ENCODE assay signal across 8 cellular contexts in the genomic region with DNA sequence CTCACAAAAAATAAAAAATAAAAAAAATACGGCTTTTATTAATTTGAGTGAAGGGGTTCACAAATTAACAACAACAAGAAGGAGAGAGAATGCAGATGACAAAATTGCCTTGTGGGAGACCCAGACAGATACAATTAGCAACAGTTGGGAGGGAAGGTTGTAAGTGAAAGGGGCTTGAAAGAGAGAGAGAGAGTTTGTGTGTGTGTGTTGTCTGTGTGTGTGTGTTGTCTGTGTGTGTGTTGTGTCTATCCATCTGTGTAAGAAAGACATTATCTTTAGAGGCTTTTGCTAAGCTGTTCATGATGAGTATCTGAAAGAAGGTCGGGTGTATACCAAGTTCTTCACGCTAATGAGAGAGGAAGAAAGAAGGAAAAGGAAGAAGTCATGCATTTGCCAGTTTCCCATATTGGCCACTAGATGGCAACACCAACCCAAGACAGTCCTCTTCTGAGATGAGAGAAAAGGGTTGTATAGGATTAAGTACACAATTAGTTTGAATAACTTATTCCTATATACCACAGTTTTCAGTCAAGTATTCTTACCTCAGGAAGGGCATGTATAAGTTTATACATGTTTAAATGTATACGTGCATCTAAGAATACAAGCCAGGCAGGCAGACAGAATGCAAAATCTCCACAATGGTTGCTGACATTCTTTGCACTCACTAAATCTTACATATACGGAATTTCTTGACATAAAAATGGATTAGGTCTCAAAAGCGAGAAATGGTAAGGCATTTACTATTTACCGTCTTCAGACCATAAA.
DNase-seq lines count a peak whose midpoint lies in the region; ATAC-seq and TF ChIP-seq lines count a peak whose summit lies in the region.

No MANE protein-coding gene starts in this region.

- H3K4me3 ChIP-seq in foreskin fibroblast (ENCODE audit: low read depth in 1 of 2, low read length in 2 of 2): peak overlapping the region; percentile 50 to 59

- TF ChIP-seq CTCF in activated CD8-positive, alpha-beta T cell treated with anti-CD3 and anti-CD28 coated beads for 36 hours (IDR thresholded peaks at IDR 0.05): peak; percentile 79
- TF ChIP-seq CTCF in foreskin fibroblast (IDR thresholded peaks at IDR 0.05; ENCODE audit: low read depth, low read length): peak; percentile 80

- ATAC-seq in GM18873 (IDR thresholded peaks at IDR 0.05; ENCODE audit: low FRiP score, unreplicated experiment): peak; percentile 62
- ATAC-seq in HG03097 (IDR thresholded peaks at IDR 0.05; ENCODE audit: low FRiP score, unreplicated experiment): peak; percentile 62
- peak; percentile 85 for ATAC-seq in activated CD8-positive, alpha-beta T cell treated with anti-CD3 and anti-CD28 coated beads for 36 hours
- ATAC-seq in HG03139 (IDR thresholded peaks at IDR 0.05; ENCODE audit: unreplicated experiment): no peak

- no peaks in the 10 kb centered on the region for H3K9me3 Mint-ChIP-seq in activated CD8-positive, alpha-beta T cell treated with anti-CD3 and anti-CD28 coated beads for 36 hours

- H3K27ac Mint-ChIP-seq in activated CD8-positive, alpha-beta T cell treated with anti-CD3 and anti-CD28 coated beads for 36 hours: peak overlapping the region; percentile 69

- H3K4me1 Mint-ChIP-seq in activated CD8-positive, alpha-beta T cell treated with anti-CD3 and anti-CD28 coated beads for 36 hours (ENCODE audit: low read depth): peaks cover 15% of the 10 kb centered on the region

- H3K36me3 Mint-ChIP-seq in activated CD8-positive, alpha-beta T cell treated with anti-CD3 and anti-CD28 coated beads for 36 hours (ENCODE audit: low read depth): no peaks in the 10 kb centered on the region

- POLR2A ChIA-PET in activated CD8-positive, alpha-beta T cell treated with anti-CD3 and anti-CD28 coated beads for 36 hours (lab: Charles Lee): interaction anchor here (2.6 kb wide), 1 partner anchor 63 kb away, joined by 12 read pairs; a partner anchor contains a TSS

- intact Hi-C loops in activated CD8-positive, alpha-beta T cell treated with anti-CD3 and anti-CD28 coated beads for 36 hours (cut with micrococcal nuclease): loop anchor here (1.0 to 2.0 kb wide), 2 partner anchors 217 to 366 kb away; no protein-coding TSS in a partner anchor

- peak overlapping the region; percentile 69 for H3K4me3 Mint-ChIP-seq in activated CD8-positive, alpha-beta T cell treated with anti-CD3 and anti-CD28 coated beads for 36 hours

- H3K27me3 Mint-ChIP-seq in activated CD8-positive, alpha-beta T cell treated with anti-CD3 and anti-CD28 coated beads for 36 hours: no peaks in the 10 kb centered on the region

- CTCF ChIA-PET in activated CD8-positive, alpha-beta T cell treated with anti-CD3 and anti-CD28 coated beads for 36 hours (lab: Charles Lee): interaction anchor here (0.6 to 5.0 kb wide), 28 partner anchors 9 to 367 kb away, joined by 3 to 33 read pairs (median 4); a partner anchor contains a TSS

- DNase-seq in COR-L47 (lab: John Stamatoyannopoulos, UW): peak; percentile 27
- peak; percentile 20 for DNase-seq in NCI-H345 treated with DMSO at 0.1 percent for 48 hours (lab: John Stamatoyannopoulos, UW; ENCODE audit: unreplicated experiment)
- peak; percentile 46 for DNase-seq in activated CD8-positive, alpha-beta T cell treated with anti-CD3 and anti-CD28 coated beads for 36 hours
- peak; percentile 50 to 79 for DNase-seq in foreskin fibroblast
- peak; percentile 17 for DNase-seq in occipital lobe (lab: John Stamatoyannopoulos, UW)
